23 cellular contexts compared by ENCODE assay signal in genomic region chr15:92709064-92709463, GRCh38. TPM values are rescaled to one million over a fixed set of nuclear protein-coding genes. Genes with fewer than 3 reads are reported as not detected.
DNase-seq lines count a peak whose midpoint lies in the region; ATAC-seq and TF ChIP-seq lines count a peak whose summit lies in the region.
"Had no signal": no experiment of that assay in that cellular context is flagged by ENCODE, and none has a peak within 500 bp of the region (broad histone marks: within the 10 kb centered on the region; RNA-seq: fewer than 3 reads in every experiment).

No MANE protein-coding gene starts in this region.

- H3K9me3 ChIP-seq in BE2C (no peaks in the 10 kb centered on the region; the same call in 1 of the 2 replicates), SK-N-MC (ENCODE audit: low read depth, low read length) (no peaks in the 10 kb centered on the region)
- H3K9me3 ChIP-seq: uterus had no signal

- DNase-seq in BE2C (peak; percentile 62), KBM-7 (peak; percentile 36), SK-N-MC (ENCODE audit: low read depth, low spot score) (peak; percentile 51), foreskin keratinocyte (peak; percentile 37 to 76), NCI-H187 treated with DMSO at 0.1 percent for 48 hours (lab: John Stamatoyannopoulos, UW) (no peak), left cardiac atrium (no peak), activated gamma-delta T cell (lab: John Stamatoyannopoulos, UW) (no peak)
- no peak for DNase-seq in activated T-cell treated with anti-CD3 and anti-CD28 coated beads, Interleukin-2, amount 50 U/mL, for 48 hours
- DNase-seq: activated CD4-positive, alpha-beta memory T cell treated with anti-CD3 and anti-CD28 coated beads for 36 hours; activated CD4-positive, CD25-positive, alpha-beta regulatory T cell; activated naive CD4-positive, alpha-beta T cell; amniotic stem cell; DMS153; foreskin fibroblast; H9; hypothalamus; islet precursor cell; NCI-H1092; NCI-H2107; NCI-H748 treated with DMSO at 0.1 percent for 48 hours; right cardiac atrium; uterus had no signal

- no peak for TF ChIP-seq CTCF in BE2C (IDR thresholded peaks at IDR 0.05; ENCODE audit: low read depth, low read length)
- no peak for TF ChIP-seq CTCF in foreskin keratinocyte (conservative IDR thresholded peaks at IDR 0.05)

- no peak for ATAC-seq in foreskin keratinocyte
- no peak for ATAC-seq in left cardiac atrium
- ATAC-seq: GM12878 had no signal

- H3K27ac ChIP-seq in SK-N-MC (no peak overlapping the region), foreskin keratinocyte (no peak overlapping the region)
- H3K27ac ChIP-seq: uterus had no signal

- in situ Hi-C loops in KBM-7 (cut with MboI; ENCODE audit: low pct_unique_long_range_greater_than_20kb, low sequenced_read_pairs), result loop anchor here (25.0 kb wide), 1 partner anchor 597 kb away; no protein-coding TSS in a partner anchor

- H3K27me3 ChIP-seq in BE2C, result no peaks in the 10 kb centered on the region
- H3K27me3 ChIP-seq in foreskin keratinocyte, result peaks cover 4% of the 10 kb centered on the region
- H3K27me3 ChIP-seq: uterus had no signal

- H3K4me1 ChIP-seq in BE2C (peaks cover 18% of the 10 kb centered on the region), foreskin keratinocyte (no peaks in the 10 kb centered on the region)
- H3K4me1 ChIP-seq: uterus had no signal

- intact Hi-C loops in left cardiac atrium (cut with DNase I), result no loop called here

- no peaks in the 10 kb centered on the region for H3K36me3 ChIP-seq in BE2C
- no peaks in the 10 kb centered on the region for H3K36me3 ChIP-seq in SK-N-MC (ENCODE audit: insufficient read depth, low read length)
- H3K36me3 ChIP-seq: uterus had no signal

- no peak overlapping the region for H3K9ac ChIP-seq in SK-N-MC (ENCODE audit: insufficient read length)

- H3K4me3 ChIP-seq in BE2C (ENCODE audit: low read depth, low read length) (no peak overlapping the region), SK-N-MC (no peak overlapping the region)
- H3K4me3 ChIP-seq: GM12878, uterus had no signal

RNA-seq across cellular contexts. Expression of gene FAM174B, which starts 53.5 kb away (rescaled TPM):
- polyA plus RNA-seq in BE2C (2012; ENCODE audit: insufficient read depth, insufficient read length, low read depth), result 4.3 TPM
- total RNA-seq in foreskin keratinocyte (0.46 and 0.71 TPM in 2 replicates), left cardiac atrium (10 to 100 TPM in 1 of 2 donors, 1 to 10 TPM in 1; 9.9 to 15.6 TPM)
- polyA plus RNA-seq in foreskin keratinocyte, result 0.25 and 0.32 TPM in 2 replicates

Comparison
In these comparisons a context has a peak if more than half of its experiments do, and no peak if none do; other contexts are left out.
1. DNase-seq: peak in BE2C (single experiment), KBM-7 (single experiment), SK-N-MC (single experiment) and foreskin keratinocyte (2 of 2); none in NCI-H187 treated with DMSO at 0.1 percent for 48 hours (single experiment), left cardiac atrium (single experiment), activated gamma-delta T cell (single experiment) and activated T-cell treated with anti-CD3 and anti-CD28 coated beads, Interleukin-2, amount 50 U/mL, for 48 hours (0 of 2).